10 cellular contexts compared by ENCODE assay signal in the genomic region with DNA sequence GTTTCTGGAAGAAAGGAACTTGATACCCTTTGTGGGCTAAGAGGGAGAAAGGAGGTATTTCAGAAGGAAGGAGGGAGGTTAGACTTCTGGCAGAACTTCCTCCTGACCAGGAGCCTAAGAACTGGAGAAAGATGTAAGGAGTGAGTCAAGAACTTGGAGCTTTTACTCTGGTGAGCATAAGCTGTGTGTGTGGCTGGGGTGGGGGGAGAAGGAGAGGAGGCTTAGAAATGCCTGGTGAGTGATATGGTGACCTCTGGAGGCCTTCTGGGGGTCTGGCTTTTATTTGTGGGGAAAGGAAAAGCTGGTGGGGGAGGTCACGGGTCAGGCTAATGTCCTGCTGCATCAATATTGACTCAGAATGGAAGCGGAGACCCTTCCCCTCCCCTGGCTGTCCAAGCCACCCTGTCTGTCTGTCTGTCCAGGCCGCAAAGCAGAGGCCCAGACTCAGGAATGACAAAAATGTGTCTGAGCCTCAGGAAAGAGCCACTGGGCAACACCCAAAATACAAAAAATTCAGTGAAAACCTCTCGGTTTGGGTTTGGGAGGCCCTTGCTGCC. TPM values are rescaled to one million over a fixed set of nuclear protein-coding genes. Genes with fewer than 3 reads are reported as not detected.
DNase-seq lines count a peak whose midpoint lies in the region; ATAC-seq and TF ChIP-seq lines count a peak whose summit lies in the region.
"Had no signal": no experiment of that assay in that cellular context is flagged by ENCODE, and none has a peak within 500 bp of the region (broad histone marks: within the 10 kb centered on the region; RNA-seq: fewer than 3 reads in every experiment).

No MANE protein-coding gene starts in this region.

- H3K27ac ChIP-seq in GM23248 (peak overlapping the region; percentile 89), spleen (peak overlapping the region in 5 of 8 donors; percentile 20 to 90 (median 59))

- TF ChIP-seq POLR2A in spleen (IDR thresholded peaks at IDR 0.05): no peak

- peak overlapping the region; percentile 90 for H3K9ac ChIP-seq in GM23248

- no peak for ATAC-seq in GM21526 (IDR thresholded peaks at IDR 0.05; ENCODE audit: low FRiP score, unreplicated experiment)
- no peak for ATAC-seq in HG02852 (IDR thresholded peaks at IDR 0.05; ENCODE audit: unreplicated experiment)
- no peak for ATAC-seq in T-cell (replicated peaks in 1 of 4)
- ATAC-seq in HG02798 (IDR thresholded peaks at IDR 0.05; ENCODE audit: poor library complexity, unreplicated experiment): no peak
- ATAC-seq: naive thymus-derived CD8-positive, alpha-beta T cell had no signal

- H3K79me2 ChIP-seq in GM23248 (ENCODE audit: insufficient read depth): peaks cover 94% of the 10 kb centered on the region

- H3K4me1 ChIP-seq in GM23248 (ENCODE audit: insufficient read depth) (peaks cover 62% of the 10 kb centered on the region), spleen (peaks cover 10 to 99% (median 46%) of the 10 kb centered on the region in 6 donors)

- TF ChIP-seq CTCF in astrocyte of the spinal cord (IDR thresholded peaks at IDR 0.05; ENCODE audit: low read depth, low read length) (no peak), spleen (IDR thresholded peaks at IDR 0.05 in 8 of 11, conservative IDR thresholded peaks at IDR 0.05 in 3 of 11) (no peak)

- no peaks in the 10 kb centered on the region for H3K36me3 ChIP-seq in GM23248 (ENCODE audit: low read depth)
- no peaks in the 10 kb centered on the region for H3K36me3 ChIP-seq in spleen

- peak overlapping the region; percentile 90 for H3K4me2 ChIP-seq in GM23248 (ENCODE audit: unreplicated experiment)

- no peaks in the 10 kb centered on the region for H3K27me3 Mint-ChIP-seq in T-cell

- H3K4me1 Mint-ChIP-seq in T-cell: peaks cover 0 to 5% (median 4%) of the 10 kb centered on the region in 3 donors

- H3K9me3 Mint-ChIP-seq in T-cell: no peaks in the 10 kb centered on the region
- H3K9me3 Mint-ChIP-seq: naive thymus-derived CD8-positive, alpha-beta T cell had no signal

- POLR2A ChIA-PET in T-cell (lab: Charles Lee): no interaction called here

- peak overlapping the region; percentile 90 for H3K4me3 ChIP-seq in GM23248
- H3K4me3 ChIP-seq in astrocyte of the spinal cord (ENCODE audit: low read depth, low read length): peak overlapping the region; percentile 3
- H3K4me3 ChIP-seq in spleen: no peak overlapping the region

- H3F3A ChIP-seq in GM23248 (ENCODE audit: insufficient read depth): peaks cover 74% of the 10 kb centered on the region

- in situ Hi-C loops in GM23248 (cut with MboI): no loop called here
- in situ Hi-C loops in astrocyte of the spinal cord (cut with HindIII; ENCODE audit: low sequenced_read_pairs): loop anchor here (5.0 kb wide), 1 partner anchor 39 kb away; no protein-coding TSS in a partner anchor

- CTCF ChIA-PET in T-cell (lab: Charles Lee): interaction anchor here in 1 of 2 donors (0.6 kb wide), 1 partner anchor 8 kb away, joined by 4 read pairs; no protein-coding TSS in a partner anchor

- DNase-seq in GM23248 (peak; percentile 90), astrocyte of the spinal cord (ENCODE audit: low read depth, low spot score) (peak; percentile 59), islet precursor cell (peak; percentile 92), spleen (peak; percentile 33), T-cell (no peak)
- DNase-seq: DMS53 had no signal

- intact Hi-C loops in spleen (cut with DNase I; ENCODE audit: low total_unique reads): no loop called here

- H3K36me3 Mint-ChIP-seq in T-cell: no peaks in the 10 kb centered on the region
- H3K36me3 Mint-ChIP-seq: naive thymus-derived CD8-positive, alpha-beta T cell had no signal

- H2AFZ ChIP-seq in GM23248: no peak overlapping the region

- H3K9me3 ChIP-seq in GM23248 (ENCODE audit: low read depth) (no peaks in the 10 kb centered on the region), spleen (no peaks in the 10 kb centered on the region)

- no peak overlapping the region for H3K27ac Mint-ChIP-seq in T-cell

- H3K27me3 ChIP-seq in GM23248 (replicated peaks; ENCODE audit: insufficient read depth): no peaks in the 10 kb centered on the region
- H3K27me3 ChIP-seq in spleen (replicated peaks in 1 of 7): peaks cover 0 to 24% (median 11%) of the 10 kb centered on the region in 7 donors

- no peak overlapping the region for H3K4me3 Mint-ChIP-seq in T-cell
- H3K4me3 Mint-ChIP-seq: naive thymus-derived CD8-positive, alpha-beta T cell had no signal

- H3K9me2 ChIP-seq in GM23248 (ENCODE audit: insufficient read depth): no peaks in the 10 kb centered on the region

- 0% methylated on average over 3 to 4 of the region's 4 CpGs for WGBS in GM23248 (ENCODE audit: low coverage in 1 of 2, low lambda C conversion rate in 2 of 2, missing lambda C conversion rate in 2 of 2), 2 experiments
- 62 to 85% (median 80%) methylated on average over 4 of the region's 4 CpGs for WGBS in spleen, 5 donors

- H4K20me1 ChIP-seq in GM23248 (ENCODE audit: insufficient read depth): no peaks in the 10 kb centered on the region

RNA-seq across cellular contexts. Expression of gene LRP1, which starts 4.8 kb away (rescaled TPM):
- total RNA-seq in GM23248 (2014; rRNA removed; shearing (Covaris generic)): 257 and 296 TPM in 2 replicates
- 161 and 166 TPM in 2 replicates for polyA plus RNA-seq in GM23248 (2016; fragmentation: Nextera tagmentation; extraction: Ambion mirVana)
- total RNA-seq in spleen: 100 to 1,000 TPM; 103 to 216 (median 181) TPM
- 10 to 100 TPM in 2 of 3 donors, 1 to 10 TPM in 1; 8.9 to 24.0 (median 13.0) TPM for polyA plus RNA-seq in spleen
- total RNA-seq in T-cell: 1 to 10 TPM; 5.9 to 8.1 (median 7.7) TPM

RNA-seq across cellular contexts. Expression of gene LRP1-AS, which starts 14.3 kb away (rescaled TPM):
- total RNA-seq in GM23248 (2014; rRNA removed; shearing (Covaris generic)): not detected in 2 replicates
- polyA plus RNA-seq in GM23248 (2016; fragmentation: Nextera tagmentation; extraction: Ambion mirVana) (0.60 TPM in 1 of 2 replicates, not detected in the other), spleen (not detected)
- total RNA-seq in spleen (not detected), T-cell (not detected)
- total RNA-seq: naive thymus-derived CD8-positive, alpha-beta T cell had no signal
- polyA plus RNA-seq: naive thymus-derived CD8-positive, alpha-beta T cell had no signal

RNA-seq across cellular contexts. Expression of gene STAT6, which starts 21.9 kb away (rescaled TPM):
- total RNA-seq in GM23248 (2014; rRNA removed; shearing (Covaris generic)): 95.1 and 103 TPM in 2 replicates
- 67.4 and 70.7 TPM in 2 replicates for polyA plus RNA-seq in GM23248 (2016; fragmentation: Nextera tagmentation; extraction: Ambion mirVana)
- total RNA-seq in spleen: 100 to 1,000 TPM; 196 to 336 (median 280) TPM
- polyA plus RNA-seq in spleen: 100 to 1,000 TPM; 140 to 312 (median 241) TPM
- 100 to 1,000 TPM; 227 to 348 (median 341) TPM for total RNA-seq in T-cell

RNA-seq across cellular contexts. Expression of gene NAB2, which starts 44.2 kb away (rescaled TPM):
- total RNA-seq in GM23248 (2014; rRNA removed; shearing (Covaris generic)): 88.7 and 107 TPM in 2 replicates
- polyA plus RNA-seq in GM23248 (2016; fragmentation: Nextera tagmentation; extraction: Ambion mirVana): 21.6 and 22.8 TPM in 2 replicates
- total RNA-seq in spleen: 10 to 100 TPM; 14.8 to 25.0 (median 18.2) TPM
- polyA plus RNA-seq in spleen: 10 to 100 TPM in 2 of 3 donors, 1 to 10 TPM in 1; 9.0 to 19.1 (median 13.2) TPM
- 10 to 100 TPM in 3 of 5 donors, 1 to 10 TPM in 2; 4.2 to 21.6 (median 16.9) TPM for total RNA-seq in T-cell

RNA-seq across cellular contexts. Expression of gene NEMP1, which starts 54.5 kb away (rescaled TPM):
- 6.4 and 7.6 TPM in 2 replicates for total RNA-seq in GM23248 (2014; rRNA removed; shearing (Covaris generic))
- polyA plus RNA-seq in GM23248 (2016; fragmentation: Nextera tagmentation; extraction: Ambion mirVana) (5.9 and 6.6 TPM in 2 replicates), spleen (1 to 10 TPM; 4.5 to 5.1 (median 4.7) TPM)
- total RNA-seq in spleen (10 to 100 TPM; 13.3 to 17.1 (median 15.3) TPM), T-cell (10 to 100 TPM; 10.7 to 26.1 (median 19.9) TPM)

Comparison
In these comparisons a context has a peak if more than half of its experiments do, and no peak if none do; other contexts are left out.
1. DNase-seq: peak in GM23248 (single experiment), astrocyte of the spinal cord (single experiment), islet precursor cell (single experiment) and spleen (single experiment); none in T-cell (0 of 34).
2. H3K4me3 ChIP-seq: peak in GM23248 (single experiment) and astrocyte of the spinal cord (single experiment); none in spleen (0 of 8).
3. RNA of gene LRP1, which starts 4.8 kb away (total RNA-seq): 257 to 296 TPM in GM23248 and 103 to 216 TPM in spleen; 5.9 to 8.1 TPM in T-cell; every median in the first group is over 10 times any median in the second.